In genomic region chr7:130491841-130492518, GRCh38 we compare ENCODE assay signal across 8 cellular contexts. TPM values are rescaled to one million over a fixed set of nuclear protein-coding genes. Genes with fewer than 3 reads are reported as not detected.
DNase-seq lines count a peak whose midpoint lies in the region; ATAC-seq and TF ChIP-seq lines count a peak whose summit lies in the region.

A gene with protein sequence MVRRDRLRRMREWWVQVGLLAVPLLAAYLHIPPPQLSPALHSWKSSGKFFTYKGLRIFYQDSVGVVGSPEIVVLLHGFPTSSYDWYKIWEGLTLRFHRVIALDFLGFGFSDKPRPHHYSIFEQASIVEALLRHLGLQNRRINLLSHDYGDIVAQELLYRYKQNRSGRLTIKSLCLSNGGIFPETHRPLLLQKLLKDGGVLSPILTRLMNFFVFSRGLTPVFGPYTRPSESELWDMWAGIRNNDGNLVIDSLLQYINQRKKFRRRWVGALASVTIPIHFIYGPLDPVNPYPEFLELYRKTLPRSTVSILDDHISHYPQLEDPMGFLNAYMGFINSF (plus strand): TSS chr7:130492085. CDS start chr7:130492314, 229 bp downstream.

- H3K36me3 Mint-ChIP-seq in CD4-positive, alpha-beta memory T cell = no peaks in the 10 kb centered on the region
- peaks cover 6% of the 10 kb centered on the region for H3K36me3 Mint-ChIP-seq in IgD-negative memory B cell
- H3K36me3 Mint-ChIP-seq in stimulated activated effector memory CD8-positive, alpha-beta T cell treated with anti-CD3 and anti-CD28 coated beads, Interleukin-12 subunit alpha, Interleukin-12 subunit beta, amount 100 ng/mL, for 72 hours = no peaks in the 10 kb centered on the region

- peak; percentile 27 for ATAC-seq in body of pancreas
- peak; percentile 44 for ATAC-seq in stimulated activated effector memory CD8-positive, alpha-beta T cell treated with anti-CD3 and anti-CD28 coated beads, Interleukin-12 subunit alpha, Interleukin-12 subunit beta, amount 100 ng/mL, for 72 hours
- ATAC-seq in HG02642 (IDR thresholded peaks at IDR 0.05; ENCODE audit: poor library complexity, unreplicated experiment) = no peak
- no peak for ATAC-seq in HG03280 (IDR thresholded peaks at IDR 0.05; ENCODE audit: unreplicated experiment)

- H3K27ac Mint-ChIP-seq in CD4-positive, alpha-beta memory T cell = no peak within 1 kb of the TSS
- H3K27ac Mint-ChIP-seq in IgD-negative memory B cell = peak within 1 kb of the TSS in 2 of 3 donors; percentile 7 to 48
- no peak within 1 kb of the TSS for H3K27ac Mint-ChIP-seq in stimulated activated effector memory CD8-positive, alpha-beta T cell treated with anti-CD3 and anti-CD28 coated beads, Interleukin-12 subunit alpha, Interleukin-12 subunit beta, amount 100 ng/mL, for 72 hours

- H3K27me3 Mint-ChIP-seq in CD4-positive, alpha-beta memory T cell = peaks cover 24 to 26% of the 10 kb centered on the region in 2 donors
- peaks cover 22% of the 10 kb centered on the region for H3K27me3 Mint-ChIP-seq in IgD-negative memory B cell

- no peak for DNase-seq in CD4-positive, alpha-beta memory T cell
- DNase-seq in body of pancreas (peak; percentile 31 to 54 (median 36)), islet precursor cell (peak; percentile 72)
- DNase-seq in stimulated activated effector memory CD8-positive, alpha-beta T cell treated with anti-CD3 and anti-CD28 coated beads, Interleukin-12 subunit alpha, Interleukin-12 subunit beta, amount 100 ng/mL, for 72 hours (ENCODE audit: low spot score in 2 of 2) = peak in 1 of 2 donors; percentile 45
- DNase-seq in stimulated activated CD8-positive, alpha-beta memory T cell treated with anti-CD3 and anti-CD28 coated beads, Interleukin-4, amount 100 ng/mL, for 48 hours = no peak

- WGBS in body of pancreas, 2 donors = 23 to 50% methylated on average over 4 to 38 of the region's 70 CpGs

- no peak within 1 kb of the TSS for H3K27ac ChIP-seq in CD4-positive, alpha-beta memory T cell (ENCODE audit: low read depth, low read length)
- peak within 1 kb of the TSS in 2 of 4 donors; percentile 5 to 30 for H3K27ac ChIP-seq in body of pancreas

- peak within 1 kb of the TSS; percentile 45 to 78 (median 62) for H3K4me3 Mint-ChIP-seq in CD4-positive, alpha-beta memory T cell
- peak within 1 kb of the TSS; percentile 53 to 84 (median 71) for H3K4me3 Mint-ChIP-seq in IgD-negative memory B cell
- H3K4me3 Mint-ChIP-seq in stimulated activated effector memory CD8-positive, alpha-beta T cell treated with anti-CD3 and anti-CD28 coated beads, Interleukin-12 subunit alpha, Interleukin-12 subunit beta, amount 100 ng/mL, for 72 hours = peak within 1 kb of the TSS; percentile 58

- TF ChIP-seq POLR2A in body of pancreas (IDR thresholded peaks at IDR 0.05) = no peak

- H3K27me3 ChIP-seq in CD4-positive, alpha-beta memory T cell (ENCODE audit: insufficient read depth, low read length) = no peaks in the 10 kb centered on the region
- no peaks in the 10 kb centered on the region for H3K27me3 ChIP-seq in body of pancreas

- H3K4me1 ChIP-seq in CD4-positive, alpha-beta memory T cell (ENCODE audit: insufficient read depth, low read length) = peaks cover 11% of the 10 kb centered on the region
- H3K4me1 ChIP-seq in body of pancreas = peaks cover 65% of the 10 kb centered on the region

- H3K36me3 ChIP-seq in CD4-positive, alpha-beta memory T cell (ENCODE audit: insufficient read depth, low read length) = no peaks in the 10 kb centered on the region
- H3K36me3 ChIP-seq in body of pancreas (replicated peaks in 1 of 2; ENCODE audit: insufficient read depth in 1 of 2, low read depth in 2 of 2) = peaks cover 0 to 1% of the 10 kb centered on the region in 2 donors

- POLR2A ChIA-PET in CD4-positive, alpha-beta memory T cell (lab: Charles Lee; ENCODE audit: partially characterized antibody) = no interaction called here

- intact Hi-C loops in CD4-positive, alpha-beta memory T cell (cut with micrococcal nuclease) = loop anchor here (10.0 kb wide), 1 partner anchor 247 kb away; no protein-coding TSS in a partner anchor
- intact Hi-C loops in body of pancreas (cut with DNase I) = loop anchor here (10.0 kb wide), 1 partner anchor 417 kb away; the partner anchor contains the start of gene KLHDC10

- CTCF ChIA-PET in CD4-positive, alpha-beta memory T cell (lab: Charles Lee; ENCODE audit: partially characterized antibody) = no interaction called here

- TF ChIP-seq CTCF in body of pancreas (IDR thresholded peaks at IDR 0.05) = peak in 1 of 7 experiments; percentile 6

- no peaks in the 10 kb centered on the region for H3K9me3 ChIP-seq in CD4-positive, alpha-beta memory T cell (ENCODE audit: control insufficient read depth in 1 of 2, low read length in 2 of 2)
- no peaks in the 10 kb centered on the region for H3K9me3 ChIP-seq in body of pancreas

- H3K4me1 Mint-ChIP-seq in CD4-positive, alpha-beta memory T cell = peaks cover 8 to 23% (median 10%) of the 10 kb centered on the region in 4 donors
- peaks cover 3 to 18% (median 10%) of the 10 kb centered on the region in 3 donors for H3K4me1 Mint-ChIP-seq in IgD-negative memory B cell
- peaks cover 12% of the 10 kb centered on the region for H3K4me1 Mint-ChIP-seq in stimulated activated effector memory CD8-positive, alpha-beta T cell treated with anti-CD3 and anti-CD28 coated beads, Interleukin-12 subunit alpha, Interleukin-12 subunit beta, amount 100 ng/mL, for 72 hours

- H3K4me3 ChIP-seq in CD4-positive, alpha-beta memory T cell (ENCODE audit: low read length in 2 of 2) = no peak within 1 kb of the TSS
- no peak within 1 kb of the TSS for H3K4me3 ChIP-seq in body of pancreas

- H3K9me3 Mint-ChIP-seq in CD4-positive, alpha-beta memory T cell = peaks cover 0 to 2% (median 0%) of the 10 kb centered on the region in 8 donors
- peaks cover 0 to 2% (median 0%) of the 10 kb centered on the region in 3 donors for H3K9me3 Mint-ChIP-seq in IgD-negative memory B cell
- no peaks in the 10 kb centered on the region for H3K9me3 Mint-ChIP-seq in stimulated activated effector memory CD8-positive, alpha-beta T cell treated with anti-CD3 and anti-CD28 coated beads, Interleukin-12 subunit alpha, Interleukin-12 subunit beta, amount 100 ng/mL, for 72 hours

RNA-seq across cellular contexts. Expression of the gene that starts here (rescaled TPM):
- 1 to 10 TPM; 2.3 to 2.8 TPM for total RNA-seq in CD4-positive, alpha-beta memory T cell
- 1 to 10 TPM; 3.5 to 9.6 TPM for polyA plus RNA-seq in CD4-positive, alpha-beta memory T cell
- polyA plus RNA-seq in IgD-negative memory B cell = 5.7 TPM
- 10 to 100 TPM; 24.1 to 68.9 TPM for total RNA-seq in body of pancreas

Comparison
In these comparisons a context has a peak if more than half of its experiments do, and no peak if none do; other contexts are left out.
1. RNA of the gene that starts here (total RNA-seq): 24.1 to 68.9 TPM in body of pancreas; 2.3 to 2.8 TPM in CD4-positive, alpha-beta memory T cell; every median in the first group is over 4 times any median in the second.
2. DNase-seq: peak in body of pancreas (4 of 4) and islet precursor cell (single experiment); none in CD4-positive, alpha-beta memory T cell (0 of 5) and stimulated activated CD8-positive, alpha-beta memory T cell treated with anti-CD3 and anti-CD28 coated beads, Interleukin-4, amount 100 ng/mL, for 48 hours (single experiment).
3. H3K27ac Mint-ChIP-seq: peak in IgD-negative memory B cell (2 of 3); none in CD4-positive, alpha-beta memory T cell (0 of 7) and stimulated activated effector memory CD8-positive, alpha-beta T cell treated with anti-CD3 and anti-CD28 coated beads, Interleukin-12 subunit alpha, Interleukin-12 subunit beta, amount 100 ng/mL, for 72 hours (single experiment).
4. ATAC-seq: peak in body of pancreas (single experiment) and stimulated activated effector memory CD8-positive, alpha-beta T cell treated with anti-CD3 and anti-CD28 coated beads, Interleukin-12 subunit alpha, Interleukin-12 subunit beta, amount 100 ng/mL, for 72 hours (single experiment); none in HG02642 (single experiment) and HG03280 (single experiment).
5. Peak in every context shown above with its lines, with median percentiles within 50 percentile points of each other: H3K4me3 Mint-ChIP-seq.